Comparison of ENCODE assay signal across 8 cellular contexts in genomic region chr6:35240838-35241801, GRCh38. TPM values are rescaled to one million over a fixed set of nuclear protein-coding genes. Genes with fewer than 3 reads are reported as not detected.
DNase-seq lines count a peak whose midpoint lies in the region; ATAC-seq and TF ChIP-seq lines count a peak whose summit lies in the region.

No MANE protein-coding gene starts in this region.

- ATAC-seq in GM21423 (IDR thresholded peaks at IDR 0.05; ENCODE audit: unreplicated experiment) = peak; percentile 64
- peak; percentile 87 to 96 (median 90) for ATAC-seq in right lobe of liver
- no peak for ATAC-seq in GM21528 (IDR thresholded peaks at IDR 0.05; ENCODE audit: low FRiP score, unreplicated experiment)

- no peaks in the 10 kb centered on the region for H3K36me3 ChIP-seq in right lobe of liver

- TF ChIP-seq CTCF in choroid plexus epithelial cell (conservative IDR thresholded peaks at IDR 0.05; ENCODE audit: low read depth, low read length) (peak; percentile 99), right lobe of liver (IDR thresholded peaks at IDR 0.05) (peak; percentile 94 to 96 (median 94))

- H3K4me1 ChIP-seq in right lobe of liver = no peaks in the 10 kb centered on the region

- intact Hi-C loops in right lobe of liver (cut with DNase I) = loop anchor here (5.0 kb wide), 2 partner anchors 34 to 94 kb away; no protein-coding TSS in a partner anchor

- H3K4me3 ChIP-seq in choroid plexus epithelial cell (ENCODE audit: low read depth, low read length) (no peak overlapping the region), right lobe of liver (no peak overlapping the region)

- DNase-seq in Ammon's horn (ENCODE audit: low spot score) (peak; percentile 77), NCI-H2227 treated with DMSO at 0.1 percent for 48 hours (lab: John Stamatoyannopoulos, UW) (peak; percentile 57), choroid plexus epithelial cell (ENCODE audit: low read depth) (peak; percentile 69), right lobe of liver (peak; percentile 74 to 82 (median 81))
- DNase-seq in activated CD4-positive, alpha-beta T cell treated with anti-CD3 and anti-CD28 coated beads for 48 hours = peak; percentile 85
- DNase-seq in stimulated activated CD4-positive, alpha-beta T cell treated with anti-CD3 and anti-CD28 coated beads, TNF-alpha, amount 100 ng/mL, for 4 hours (ENCODE audit: low read depth in 3 of 3) = peak; percentile 56 to 58 (median 57)

- WGBS in right lobe of liver (ENCODE audit: insufficient coverage, low coverage, low lambda C conversion rate, missing lambda C conversion rate) = 27% methylated on average over 7 of the region's 12 CpGs

- no peaks in the 10 kb centered on the region for H3K27me3 ChIP-seq in right lobe of liver

- H3K27ac ChIP-seq in right lobe of liver = no peak overlapping the region

- no peak for TF ChIP-seq POLR2A in right lobe of liver (IDR thresholded peaks at IDR 0.05)

- H3K9me3 ChIP-seq in right lobe of liver = no peaks in the 10 kb centered on the region

RNA-seq across cellular contexts. Expression of gene ZNF76, which starts 18.4 kb away (rescaled TPM):
- total RNA-seq in right lobe of liver = 10 to 100 TPM; 14.4 to 19.8 (median 17.6) TPM

RNA-seq across cellular contexts. Expression of gene SCUBE3, which starts 27.4 kb away (rescaled TPM):
- total RNA-seq in right lobe of liver = under 1 TPM in 4 of 6 experiments, not detected in 2; 0.05 to 0.11 (median 0.07) TPM

RNA-seq across cellular contexts. Expression of gene DEF6, which starts 56.5 kb away (rescaled TPM):
- total RNA-seq in right lobe of liver = 1 to 10 TPM; 1.1 to 3.6 (median 1.5) TPM
